In the genomic region with DNA sequence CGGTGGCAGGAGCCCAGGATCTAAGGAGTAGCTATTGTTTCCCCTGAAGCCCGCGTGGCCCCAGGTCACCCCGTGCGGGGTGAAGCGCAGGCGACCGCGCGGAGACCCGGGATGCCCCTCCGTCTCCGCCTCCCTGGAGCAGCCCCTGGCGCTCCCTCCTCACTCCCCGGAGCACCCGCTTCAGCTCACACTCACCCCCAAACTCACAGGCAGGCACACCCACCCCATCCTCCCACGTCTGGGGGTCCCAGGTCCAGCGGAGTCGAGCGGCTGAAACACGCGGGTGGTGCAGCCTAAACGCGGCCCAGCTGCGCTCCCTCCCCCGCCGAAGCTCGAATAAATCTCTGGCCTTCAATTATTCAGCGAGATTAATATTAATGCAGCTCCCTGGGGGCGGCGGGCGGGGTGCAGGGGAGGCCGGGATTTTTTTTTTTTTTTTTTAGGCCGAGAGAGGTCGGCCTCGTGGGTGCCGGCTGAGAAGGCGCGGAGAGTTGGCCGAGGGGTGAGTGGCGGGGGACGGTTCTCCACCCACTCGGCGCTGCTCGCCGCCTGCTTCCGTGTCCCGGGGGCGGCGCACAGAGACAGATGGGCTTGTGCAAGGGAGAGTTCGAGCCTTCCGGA, we compare ENCODE assay signal across 8 cellular contexts. TPM values are rescaled to one million over a fixed set of nuclear protein-coding genes. Genes with fewer than 3 reads are reported as not detected.
DNase-seq lines count a peak whose midpoint lies in the region; ATAC-seq and TF ChIP-seq lines count a peak whose summit lies in the region.

No MANE protein-coding gene starts in this region.

- peaks cover 62 to 65% of the 10 kb centered on the region in 2 donors for H3K27me3 Mint-ChIP-seq in CD4-positive, alpha-beta memory T cell
- peaks cover 13% of the 10 kb centered on the region for H3K27me3 Mint-ChIP-seq in endothelial cell (ENCODE audit: unreplicated experiment)

- no peak overlapping the region for H3K27ac ChIP-seq in CD4-positive, alpha-beta memory T cell (ENCODE audit: low read depth, low read length)
- H3K27ac ChIP-seq in ovary: no peak overlapping the region

- DNase-seq in CD4-positive, alpha-beta memory T cell: no peak
- DNase-seq in NCI-H69 (lab: John Stamatoyannopoulos, UW) (peak; percentile 87), endothelial cell (ENCODE audit: low spot score) (peak; percentile 23), ovary (no peak), HuH-7 (ENCODE audit: low spot score) (no peak), NCI-H187 (lab: John Stamatoyannopoulos, UW) (no peak)
- no peak for DNase-seq in NK-92 treated with Interleukin-12 subunit alpha and Interleukin-12 subunit beta, amount 100 ng/mL, for 24 hours (lab: John Stamatoyannopoulos, UW)

- H3K9me3 ChIP-seq in CD4-positive, alpha-beta memory T cell (ENCODE audit: control insufficient read depth in 1 of 2, low read length in 2 of 2): no peaks in the 10 kb centered on the region
- no peaks in the 10 kb centered on the region for H3K9me3 ChIP-seq in ovary

- H3K36me3 ChIP-seq in CD4-positive, alpha-beta memory T cell (ENCODE audit: insufficient read depth, low read length): no peaks in the 10 kb centered on the region
- no peaks in the 10 kb centered on the region for H3K36me3 ChIP-seq in ovary

- H3K4me1 Mint-ChIP-seq in CD4-positive, alpha-beta memory T cell: peaks cover 7 to 19% (median 13%) of the 10 kb centered on the region in 4 donors
- H3K4me1 Mint-ChIP-seq in endothelial cell (ENCODE audit: unreplicated experiment): peaks cover 10% of the 10 kb centered on the region

- 0 to 2% (median 1%) methylated on average over 41 to 52 of the region's 52 CpGs for WGBS in ovary, 3 donors

- H3K4me3 ChIP-seq in CD4-positive, alpha-beta memory T cell (ENCODE audit: low read length in 2 of 2): no peak overlapping the region
- peak overlapping the region; percentile 29 for H3K4me3 ChIP-seq in ovary

- intact Hi-C loops in CD4-positive, alpha-beta memory T cell (cut with micrococcal nuclease): no loop called here
- intact Hi-C loops in ovary (cut with DNase I): no loop called here

- TF ChIP-seq POLR2A in ovary (IDR thresholded peaks at IDR 0.05): no peak

- H3K9me3 Mint-ChIP-seq in CD4-positive, alpha-beta memory T cell: no peaks in the 10 kb centered on the region
- no peaks in the 10 kb centered on the region for H3K9me3 Mint-ChIP-seq in endothelial cell (ENCODE audit: unreplicated experiment)

- H3K27ac Mint-ChIP-seq in CD4-positive, alpha-beta memory T cell: no peak overlapping the region
- no peak overlapping the region for H3K27ac Mint-ChIP-seq in endothelial cell (ENCODE audit: unreplicated experiment)

- TF ChIP-seq EP300 in ovary (IDR thresholded peaks at IDR 0.05): no peak

- H3K4me3 Mint-ChIP-seq in CD4-positive, alpha-beta memory T cell: peak overlapping the region in 5 of 8 donors; percentile 39 to 79 (median 65)
- H3K4me3 Mint-ChIP-seq in endothelial cell (ENCODE audit: unreplicated experiment): peak overlapping the region; percentile 79

- TF ChIP-seq CTCF in endothelial cell (IDR thresholded peaks at IDR 0.05; ENCODE audit: unreplicated experiment) (no peak), ovary (IDR thresholded peaks at IDR 0.05) (no peak)

- H3K27me3 ChIP-seq in CD4-positive, alpha-beta memory T cell (ENCODE audit: insufficient read depth, low read length): peaks cover 35% of the 10 kb centered on the region
- H3K27me3 ChIP-seq in ovary: no peaks in the 10 kb centered on the region

- no peak for ATAC-seq in GM21717 (IDR thresholded peaks at IDR 0.05; ENCODE audit: unreplicated experiment)

- H3K4me1 ChIP-seq in CD4-positive, alpha-beta memory T cell (ENCODE audit: insufficient read depth, low read length): no peaks in the 10 kb centered on the region
- peaks cover 1% of the 10 kb centered on the region for H3K4me1 ChIP-seq in ovary (ENCODE audit: insufficient read depth)

- CTCF ChIA-PET in CD4-positive, alpha-beta memory T cell (lab: Charles Lee; ENCODE audit: partially characterized antibody): no interaction called here

- POLR2A ChIA-PET in CD4-positive, alpha-beta memory T cell (lab: Charles Lee; ENCODE audit: partially characterized antibody): no interaction called here

- no peaks in the 10 kb centered on the region for H3K36me3 Mint-ChIP-seq in CD4-positive, alpha-beta memory T cell
- H3K36me3 Mint-ChIP-seq in endothelial cell (ENCODE audit: low read depth, unreplicated experiment): peaks cover 3% of the 10 kb centered on the region

RNA-seq across cellular contexts. Expression of a gene that starts 0.5 kb away (rescaled TPM):
- total RNA-seq in CD4-positive, alpha-beta memory T cell: under 1 TPM; 0.08 to 0.09 TPM
- polyA plus RNA-seq in CD4-positive, alpha-beta memory T cell: under 1 TPM; 0.13 to 0.25 TPM
- total RNA-seq in endothelial cell (ENCODE audit: unreplicated experiment) (0.41 TPM), ovary (under 1 TPM; 0.10 to 0.80 (median 0.20) TPM)
- under 1 TPM; 0.02 to 0.15 TPM for polyA plus RNA-seq in ovary

Comparison
In these comparisons a context has a peak if more than half of its experiments do, and no peak if none do; other contexts are left out.
1. DNase-seq: peak in NCI-H69 (single experiment) and endothelial cell (single experiment); none in CD4-positive, alpha-beta memory T cell (0 of 5), ovary (0 of 5), HuH-7 (single experiment), NK-92 treated with Interleukin-12 subunit alpha and Interleukin-12 subunit beta, amount 100 ng/mL, for 24 hours (single experiment) and NCI-H187 (0 of 2).